Comparison of ENCODE assay signal across 11 cellular contexts in the genomic region with DNA sequence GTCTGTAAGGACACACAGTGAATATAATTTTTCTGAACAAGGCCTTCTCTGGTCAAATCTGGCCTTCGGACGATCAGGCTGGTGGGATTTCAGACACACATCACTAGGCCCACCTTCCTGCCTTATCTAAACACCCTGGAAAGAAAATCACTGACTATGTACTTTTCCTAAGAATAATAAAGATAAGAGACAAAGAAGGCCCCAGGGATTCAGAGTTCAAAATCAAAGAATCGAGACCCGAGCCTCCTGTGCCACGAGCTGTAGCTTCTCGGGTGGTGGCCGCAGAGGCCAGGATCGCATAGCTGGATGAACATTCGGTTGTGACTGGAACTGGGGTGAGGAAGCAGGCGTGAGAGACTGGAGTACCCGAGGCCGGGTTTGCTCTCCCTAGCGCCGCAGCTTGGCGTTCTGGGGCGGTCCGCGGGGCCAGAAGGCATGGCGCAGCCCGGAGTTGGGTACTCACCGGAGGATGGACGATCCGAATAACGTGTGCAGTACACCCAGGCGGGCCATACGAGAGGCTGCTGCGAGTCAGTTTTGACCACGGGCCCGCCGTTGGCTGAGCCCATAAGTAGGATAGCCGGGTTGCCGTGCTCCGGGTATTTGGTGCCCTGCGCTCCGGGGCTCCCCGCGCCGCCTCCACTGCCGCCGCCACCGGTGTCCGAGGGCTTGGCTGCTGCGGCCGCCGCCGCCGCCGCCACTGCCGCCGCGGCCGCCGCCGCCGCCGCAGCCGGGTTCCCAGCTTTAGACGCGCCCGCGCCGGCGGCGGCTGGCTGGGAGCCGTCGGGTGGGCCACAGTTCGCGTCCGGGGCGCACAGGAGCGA. TPM values are rescaled to one million over a fixed set of nuclear protein-coding genes. Genes with fewer than 3 reads are reported as not detected.
DNase-seq lines count a peak whose midpoint lies in the region; ATAC-seq and TF ChIP-seq lines count a peak whose summit lies in the region.
"Had no signal": no experiment of that assay in that cellular context is flagged by ENCODE, and none has a peak within 500 bp of the region (broad histone marks: within the 10 kb centered on the region; RNA-seq: fewer than 3 reads in every experiment).

No MANE protein-coding gene starts in this region.

- TF ChIP-seq EP300 in stomach (IDR thresholded peaks at IDR 0.05) = no peak

- H3K4me1 ChIP-seq in iPS-20b (ENCODE audit: insufficient read depth, low read length) (peaks cover 22% of the 10 kb centered on the region; the same call in 1 of the 2 replicates), stomach (peaks cover 46 to 76% (median 58%) of the 10 kb centered on the region in 4 donors)

- no peaks in the 10 kb centered on the region for H3K36me3 ChIP-seq in iPS-20b (ENCODE audit: insufficient read depth, low read depth, low read length)
- no peaks in the 10 kb centered on the region for H3K36me3 ChIP-seq in stomach

- intact Hi-C loops in stomach (cut with DNase I; ENCODE audit: low total_unique reads) = no loop called here

- ATAC-seq in GM19452 (IDR thresholded peaks at IDR 0.05; ENCODE audit: unreplicated experiment) = no peak

- TF ChIP-seq POLR2A in stomach (IDR thresholded peaks at IDR 0.05) = no peak

- no peaks in the 10 kb centered on the region for H3K9me3 Mint-ChIP-seq in activated T-cell treated with anti-CD3 and anti-CD28 coated beads, Interleukin-2, amount 50 U/mL, for 24 hours

- DNase-seq in activated T-cell treated with anti-CD3 and anti-CD28 coated beads, Interleukin-2, amount 50 U/mL, for 24 hours = no peak
- DNase-seq in activated T-cell treated with anti-CD3 and anti-CD28 coated beads, Interleukin-2, amount 50 U/mL, for 1 hour = no peak
- DNase-seq in T1000 (lab: John Stamatoyannopoulos, UW) (peak; percentile 38), stomach (no peak), globus pallidus (ENCODE audit: low spot score) (no peak), DMS53 treated with DMSO at 0.1 percent for 48 hours (lab: John Stamatoyannopoulos, UW; ENCODE audit: unreplicated experiment) (no peak)
- DNase-seq: activated effector memory CD4-positive, alpha-beta T cell treated with Interleukin-2 at 50 U/mL for 16 hours; NCI-H1048; RPMI8226 had no signal

- H3K27me3 Mint-ChIP-seq in activated T-cell treated with anti-CD3 and anti-CD28 coated beads, Interleukin-2, amount 50 U/mL, for 24 hours = peaks cover 89% of the 10 kb centered on the region

- 2 to 9% (median 3%) methylated on average over 11 to 71 of the region's 71 CpGs for WGBS in stomach, 5 donors

- peak overlapping the region; percentile 54 for H3K4me3 Mint-ChIP-seq in activated T-cell treated with anti-CD3 and anti-CD28 coated beads, Interleukin-2, amount 50 U/mL, for 24 hours

- H3K27me3 ChIP-seq in iPS-20b (ENCODE audit: insufficient read depth, low read length) (peaks cover 100% of the 10 kb centered on the region), stomach (peaks cover 74 to 100% (median 100%) of the 10 kb centered on the region in 3 donors)

- H3K9me3 ChIP-seq in iPS-20b (ENCODE audit: insufficient read depth, low read depth, low read length) (peaks cover 6% of the 10 kb centered on the region; the same call in 1 of the 2 replicates), stomach (no peaks in the 10 kb centered on the region)

- no peak for TF ChIP-seq CTCF in stomach (IDR thresholded peaks at IDR 0.05)

- no peak overlapping the region for H3K27ac ChIP-seq in iPS-20b (ENCODE audit: low read length)
- no peak overlapping the region for H3K27ac ChIP-seq in stomach

- H3K9ac ChIP-seq in iPS-20b (ENCODE audit: low read depth, low read length) = no peak overlapping the region

- H3K36me3 Mint-ChIP-seq in activated T-cell treated with anti-CD3 and anti-CD28 coated beads, Interleukin-2, amount 50 U/mL, for 24 hours (ENCODE audit: low read depth) = no peaks in the 10 kb centered on the region

- peaks cover 44% of the 10 kb centered on the region for H3K4me1 Mint-ChIP-seq in activated T-cell treated with anti-CD3 and anti-CD28 coated beads, Interleukin-2, amount 50 U/mL, for 24 hours (ENCODE audit: low read depth)

- H3K4me3 ChIP-seq in iPS-20b (ENCODE audit: low read length) = peak overlapping the region; percentile 26; the same call in 1 of the 2 replicates
- peak overlapping the region; percentile 31 to 46 (median 36) for H3K4me3 ChIP-seq in stomach

- peak overlapping the region; percentile 77 for H3K27ac Mint-ChIP-seq in activated T-cell treated with anti-CD3 and anti-CD28 coated beads, Interleukin-2, amount 50 U/mL, for 24 hours

RNA-seq across cellular contexts. Expression of a gene that starts 1.4 kb away (rescaled TPM):
- not detected for total RNA-seq in stomach
- not detected for polyA plus RNA-seq in stomach
